ENCODE assay signal across 32 cellular contexts in genomic region chr6:3460253-3460652, GRCh38.
"Had no signal": no experiment of that assay in that cellular context is flagged by ENCODE, and none has a peak within 500 bp of the region (broad histone marks: within the 10 kb centered on the region; RNA-seq: fewer than 3 reads in every experiment).

No MANE protein-coding gene starts in this region.

- H3K4me1 ChIP-seq: breast epithelium had no signal

- H3K36me3 ChIP-seq: breast epithelium, MG63 had no signal

- H3K27ac Mint-ChIP-seq: activated B cell treated with CpG ODN at 0.5 μM for 24 hours; activated CD4-positive, alpha-beta memory T cell treated with anti-CD3 and anti-CD28 coated beads for 36 hours; activated naive CD4-positive, alpha-beta T cell treated with anti-CD3 and anti-CD28 coated beads, Interleukin-2, amount 50 U/mL, for 24 hours; activated naive CD8-positive, alpha-beta T cell treated with anti-CD3 and anti-CD28 coated beads, Interleukin-2, amount 10 ng/mL, durations not matched to agents 7 days and 5 days; activated T-helper 2 cell treated with anti-CD3 and anti-CD28 coated beads, Interferon-gamma antibody, Interleukin-2, Interleukin-4, amounts not matched to agents 10 μg/mL and 5 μg/mL and 100 μg/mL, durations not matched to agents 14 hours and 24 hours and 36 hours had no signal

- H3K9me3 Mint-ChIP-seq: activated B cell treated with CpG ODN at 0.5 μM for 24 hours; activated CD4-positive, alpha-beta memory T cell treated with anti-CD3 and anti-CD28 coated beads for 36 hours; activated naive CD4-positive, alpha-beta T cell treated with anti-CD3 and anti-CD28 coated beads, Interleukin-2, amount 50 U/mL, for 24 hours; activated T-helper 2 cell treated with anti-CD3 and anti-CD28 coated beads, Interferon-gamma antibody, Interleukin-2, Interleukin-4, amounts not matched to agents 10 μg/mL and 5 μg/mL and 100 μg/mL, durations not matched to agents 14 hours and 24 hours and 36 hours had no signal

- H3K9me3 ChIP-seq: body of pancreas, breast epithelium, MG63 had no signal

- H3K4me3 Mint-ChIP-seq: activated B cell treated with CpG ODN at 0.5 μM for 24 hours; activated CD4-positive, alpha-beta memory T cell treated with anti-CD3 and anti-CD28 coated beads for 36 hours; activated naive CD4-positive, alpha-beta T cell treated with anti-CD3 and anti-CD28 coated beads, Interleukin-2, amount 50 U/mL, for 24 hours; activated naive CD8-positive, alpha-beta T cell treated with anti-CD3 and anti-CD28 coated beads, Interleukin-2, amount 10 ng/mL, durations not matched to agents 7 days and 5 days had no signal

- H3K36me3 Mint-ChIP-seq: activated CD4-positive, alpha-beta memory T cell treated with anti-CD3 and anti-CD28 coated beads for 36 hours; activated naive CD8-positive, alpha-beta T cell treated with anti-CD3 and anti-CD28 coated beads, Interleukin-2, amount 10 ng/mL, durations not matched to agents 7 days and 5 days had no signal

- DNase-seq: activated B cell treated with CpG ODN at 0.5 μM for 24 hours; activated CD4-positive, alpha-beta memory T cell treated with anti-CD3 and anti-CD28 coated beads for 36 hours; activated CD4-positive, alpha-beta T cell treated with anti-CD3 and anti-CD28 coated beads for 4 hours; activated CD4-positive, alpha-beta T cell treated with anti-CD3 and anti-CD28 coated beads, Interleukin-2, amount 50 U/mL, for 1 hour; activated CD4-positive, CD25-positive, alpha-beta regulatory T cell treated with anti-CD3 and anti-CD28 coated beads, Interleukin-2, amount 50 U/mL, for 72 hours; activated CD8-positive, alpha-beta memory T cell treated with anti-CD3 and anti-CD28 coated beads, Interleukin-2, amount 50 U/mL, for 48 hours; activated gamma-delta T cell; activated naive CD4-positive, alpha-beta T cell treated with Interleukin-2 at 50 U/mL for 16 hours; activated naive CD8-positive, alpha-beta T cell treated with anti-CD3 and anti-CD28 coated beads, Interleukin-2, amount 10 ng/mL, durations not matched to agents 7 days and 5 days; amygdala; body of pancreas; Kasumi-1; KG1; MG63; MV-4-11; NCI-H1092; NCI-H1436 treated with DMSO at 0.1 percent for 48 hours; NCI-H1694 treated with DMSO at 0.1 percent for 48 hours; NCI-H2029; NCI-H345; NCI-H524 treated with DMSO at 0.1 percent for 48 hours; SIG-M5; SW 1271; T-helper 1 cell; T-helper 2 cell; T-helper 9 cell had no signal

- H3K27me3 ChIP-seq: body of pancreas, breast epithelium, MG63 had no signal

- H3K4me3 ChIP-seq: body of pancreas, breast epithelium, MG63 had no signal

- H3K27ac ChIP-seq: body of pancreas, breast epithelium, VCaP had no signal

- ATAC-seq: body of pancreas, Panc1, SK-N-SH treated with all-trans-retinoic acid at 6 μM for 48 hours had no signal
